Comparison of ENCODE assay signal across 8 cellular contexts in the genomic region with DNA sequence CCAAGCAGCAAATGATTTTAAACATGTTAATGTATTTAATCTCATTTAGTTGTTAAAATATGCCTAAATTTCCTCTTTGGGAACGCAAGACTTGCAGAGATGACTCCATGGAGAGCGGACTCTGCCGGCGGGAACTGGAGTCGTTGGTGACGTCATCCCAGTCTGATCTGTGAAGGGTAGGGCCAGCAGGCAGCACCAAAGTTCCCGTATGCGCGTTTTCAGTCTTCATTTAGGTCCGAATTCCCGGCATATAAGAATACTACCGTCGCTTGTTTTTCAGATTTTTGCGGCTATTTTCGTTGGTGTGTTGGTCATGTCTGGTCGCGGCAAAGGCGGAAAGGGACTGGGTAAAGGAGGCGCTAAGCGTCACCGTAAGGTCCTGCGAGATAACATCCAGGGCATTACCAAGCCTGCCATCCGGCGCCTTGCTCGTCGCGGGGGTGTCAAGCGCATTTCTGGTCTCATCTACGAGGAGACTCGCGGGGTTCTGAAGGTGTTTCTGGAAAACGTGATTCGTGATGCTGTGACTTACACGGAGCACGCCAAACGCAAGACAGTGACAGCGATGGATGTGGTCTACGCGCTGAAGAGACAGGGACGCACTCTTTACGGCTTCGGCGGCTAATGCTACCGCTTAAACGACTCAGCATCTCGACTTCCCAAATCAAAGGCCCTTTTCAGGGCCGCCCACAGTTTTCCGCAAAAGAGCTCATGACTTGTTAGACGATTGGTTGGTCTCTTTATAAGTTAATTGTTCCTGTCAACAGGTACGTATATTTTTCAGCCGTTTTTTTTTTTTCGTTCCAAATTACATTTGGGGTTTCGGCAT.
DNase-seq lines count a peak whose midpoint lies in the region; ATAC-seq and TF ChIP-seq lines count a peak whose summit lies in the region.

No MANE protein-coding gene starts in this region.

- H3K79me2 ChIP-seq in ACC112 (ENCODE audit: control insufficient read depth, insufficient read depth, low read length, unreplicated experiment) = no peaks in the 10 kb centered on the region

- no peaks in the 10 kb centered on the region for H3K36me3 ChIP-seq in ACC112 (ENCODE audit: insufficient read depth, low read length)

- ATAC-seq in GM18867 (IDR thresholded peaks at IDR 0.05; ENCODE audit: unreplicated experiment) (peak; percentile 54), HG03103 (IDR thresholded peaks at IDR 0.05; ENCODE audit: low read depth, unreplicated experiment) (peak; percentile 44), WTC11 (peak; percentile 58)
- ATAC-seq in central memory CD8-positive, alpha-beta T cell (replicated peaks; ENCODE audit: extremely low read depth, poor library complexity, severe bottlenecking) = peak; percentile 77

- H3K4me3 ChIP-seq in ACC112 (ENCODE audit: low read depth, low read length) = peak overlapping the region; percentile 89

- no peak overlapping the region for H3K27ac Mint-ChIP-seq in WTC11
- H3K27ac Mint-ChIP-seq in central memory CD8-positive, alpha-beta T cell (ENCODE audit: low read depth) = no peak overlapping the region

- TF ChIP-seq CTCF in WTC11 (IDR thresholded peaks at IDR 0.05) = no peak

- H3K4me1 ChIP-seq in ACC112 (ENCODE audit: control insufficient read depth, insufficient read depth, low read length, unreplicated experiment) = peaks cover 4% of the 10 kb centered on the region

- H3K27me3 ChIP-seq in ACC112 (ENCODE audit: insufficient read depth, low read length) = no peaks in the 10 kb centered on the region

- H3K9me3 Mint-ChIP-seq in WTC11 = no peaks in the 10 kb centered on the region
- no peaks in the 10 kb centered on the region for H3K9me3 Mint-ChIP-seq in central memory CD8-positive, alpha-beta T cell

- peaks cover 4% of the 10 kb centered on the region; the same call in 1 of the 2 replicates for H3K36me3 Mint-ChIP-seq in WTC11
- peaks cover 24% of the 10 kb centered on the region for H3K36me3 Mint-ChIP-seq in central memory CD8-positive, alpha-beta T cell (ENCODE audit: insufficient read depth)

- no peak overlapping the region for H3K4me3 Mint-ChIP-seq in WTC11
- H3K4me3 Mint-ChIP-seq in central memory CD8-positive, alpha-beta T cell = no peak overlapping the region

- CTCF ChIA-PET in WTC11 (lab: Charles Lee) = interaction anchor here (1.3 kb wide), 1 partner anchor 11 kb away, joined by 4 read pairs; no protein-coding TSS in a partner anchor

- no peaks in the 10 kb centered on the region for H3K27me3 Mint-ChIP-seq in WTC11 (ENCODE audit: low read depth)
- no peaks in the 10 kb centered on the region for H3K27me3 Mint-ChIP-seq in central memory CD8-positive, alpha-beta T cell

- H3K4me1 Mint-ChIP-seq in WTC11 = peaks cover 22% of the 10 kb centered on the region
- H3K4me1 Mint-ChIP-seq in central memory CD8-positive, alpha-beta T cell = peaks cover 6% of the 10 kb centered on the region

- H2AFZ ChIP-seq in ACC112 (ENCODE audit: low read length, unreplicated experiment) = peak overlapping the region; percentile 16

- DNase-seq in NCI-H2196 treated with DMSO at 0.1 percent for 48 hours (lab: John Stamatoyannopoulos, UW; ENCODE audit: unreplicated experiment) (peak; percentile 93), WTC11 (ENCODE audit: low spot score) (peak; percentile 90), islet precursor cell (peak; percentile 98)
- DNase-seq in central memory CD8-positive, alpha-beta T cell (ENCODE audit: low spot score in 2 of 2) = peak; percentile 72 to 84
- DNase-seq in stimulated activated CD4-positive, alpha-beta T cell treated with anti-CD3 and anti-CD28 coated beads, Interleukin-12 subunit alpha, Interleukin-12 subunit beta, amount 100 ng/mL, for 4 hours = peak; percentile 68

- POLR2A ChIA-PET in WTC11 (lab: Charles Lee) = interaction anchor here (0.5 to 7.7 kb wide), 23 partner anchors 8 to 1616 kb away, joined by 3 to 199 read pairs (median 9); a partner anchor contains a TSS

- peak overlapping the region; percentile 87 for H3K27ac ChIP-seq in ACC112 (ENCODE audit: low read depth, low read length)

TF ChIP-seq in WTC11, 78 proteins besides CTCF, POLR2A, EP300 and RAD21 (continues in another document):
- TF ChIP-seq, protein P1, sequence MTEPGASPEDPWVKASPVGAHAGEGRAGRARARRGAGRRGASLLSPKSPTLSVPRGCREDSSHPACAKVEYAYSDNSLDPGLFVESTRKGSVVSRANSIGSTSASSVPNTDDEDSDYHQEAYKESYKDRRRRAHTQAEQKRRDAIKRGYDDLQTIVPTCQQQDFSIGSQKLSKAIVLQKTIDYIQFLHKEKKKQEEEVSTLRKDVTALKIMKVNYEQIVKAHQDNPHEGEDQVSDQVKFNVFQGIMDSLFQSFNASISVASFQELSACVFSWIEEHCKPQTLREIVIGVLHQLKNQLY (CRISPR knock-in tag; IDR thresholded peaks at IDR 0.05) = no peak
- TF ChIP-seq RORB (CRISPR knock-in tag; IDR thresholded peaks at IDR 0.05) (no peak), JUN (CRISPR knock-in tag; IDR thresholded peaks at IDR 0.05) (no peak), ZNF232 (CRISPR knock-in tag; IDR thresholded peaks at IDR 0.05) (no peak), JAZF1 (CRISPR knock-in tag; IDR thresholded peaks at IDR 0.05) (no peak), ZNF263 (CRISPR knock-in tag; IDR thresholded peaks at IDR 0.05; ENCODE audit: low read depth) (no peak), NR1H2 (CRISPR knock-in tag; IDR thresholded peaks at IDR 0.05) (no peak)
- TF ChIP-seq, protein P2, sequence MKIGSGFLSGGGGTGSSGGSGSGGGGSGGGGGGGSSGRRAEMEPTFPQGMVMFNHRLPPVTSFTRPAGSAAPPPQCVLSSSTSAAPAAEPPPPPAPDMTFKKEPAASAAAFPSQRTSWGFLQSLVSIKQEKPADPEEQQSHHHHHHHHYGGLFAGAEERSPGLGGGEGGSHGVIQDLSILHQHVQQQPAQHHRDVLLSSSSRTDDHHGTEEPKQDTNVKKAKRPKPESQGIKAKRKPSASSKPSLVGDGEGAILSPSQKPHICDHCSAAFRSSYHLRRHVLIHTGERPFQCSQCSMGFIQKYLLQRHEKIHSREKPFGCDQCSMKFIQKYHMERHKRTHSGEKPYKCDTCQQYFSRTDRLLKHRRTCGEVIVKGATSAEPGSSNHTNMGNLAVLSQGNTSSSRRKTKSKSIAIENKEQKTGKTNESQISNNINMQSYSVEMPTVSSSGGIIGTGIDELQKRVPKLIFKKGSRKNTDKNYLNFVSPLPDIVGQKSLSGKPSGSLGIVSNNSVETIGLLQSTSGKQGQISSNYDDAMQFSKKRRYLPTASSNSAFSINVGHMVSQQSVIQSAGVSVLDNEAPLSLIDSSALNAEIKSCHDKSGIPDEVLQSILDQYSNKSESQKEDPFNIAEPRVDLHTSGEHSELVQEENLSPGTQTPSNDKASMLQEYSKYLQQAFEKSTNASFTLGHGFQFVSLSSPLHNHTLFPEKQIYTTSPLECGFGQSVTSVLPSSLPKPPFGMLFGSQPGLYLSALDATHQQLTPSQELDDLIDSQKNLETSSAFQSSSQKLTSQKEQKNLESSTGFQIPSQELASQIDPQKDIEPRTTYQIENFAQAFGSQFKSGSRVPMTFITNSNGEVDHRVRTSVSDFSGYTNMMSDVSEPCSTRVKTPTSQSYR (CRISPR knock-in tag; IDR thresholded peaks at IDR 0.05) = peak; percentile 83
- TF ChIP-seq, protein P3, sequence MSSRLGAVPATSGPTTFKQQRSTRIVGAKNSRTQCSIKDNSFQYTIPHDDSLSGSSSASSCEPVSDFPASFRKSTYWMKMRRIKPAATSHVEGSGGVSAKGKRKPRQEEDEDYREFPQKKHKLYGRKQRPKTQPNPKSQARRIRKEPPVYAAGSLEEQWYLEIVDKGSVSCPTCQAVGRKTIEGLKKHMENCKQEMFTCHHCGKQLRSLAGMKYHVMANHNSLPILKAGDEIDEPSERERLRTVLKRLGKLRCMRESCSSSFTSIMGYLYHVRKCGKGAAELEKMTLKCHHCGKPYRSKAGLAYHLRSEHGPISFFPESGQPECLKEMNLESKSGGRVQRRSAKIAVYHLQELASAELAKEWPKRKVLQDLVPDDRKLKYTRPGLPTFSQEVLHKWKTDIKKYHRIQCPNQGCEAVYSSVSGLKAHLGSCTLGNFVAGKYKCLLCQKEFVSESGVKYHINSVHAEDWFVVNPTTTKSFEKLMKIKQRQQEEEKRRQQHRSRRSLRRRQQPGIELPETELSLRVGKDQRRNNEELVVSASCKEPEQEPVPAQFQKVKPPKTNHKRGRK (CRISPR knock-in tag; IDR thresholded peaks at IDR 0.05; ENCODE audit: borderline replicate concordance) = no peak
- TF ChIP-seq, protein P4, sequence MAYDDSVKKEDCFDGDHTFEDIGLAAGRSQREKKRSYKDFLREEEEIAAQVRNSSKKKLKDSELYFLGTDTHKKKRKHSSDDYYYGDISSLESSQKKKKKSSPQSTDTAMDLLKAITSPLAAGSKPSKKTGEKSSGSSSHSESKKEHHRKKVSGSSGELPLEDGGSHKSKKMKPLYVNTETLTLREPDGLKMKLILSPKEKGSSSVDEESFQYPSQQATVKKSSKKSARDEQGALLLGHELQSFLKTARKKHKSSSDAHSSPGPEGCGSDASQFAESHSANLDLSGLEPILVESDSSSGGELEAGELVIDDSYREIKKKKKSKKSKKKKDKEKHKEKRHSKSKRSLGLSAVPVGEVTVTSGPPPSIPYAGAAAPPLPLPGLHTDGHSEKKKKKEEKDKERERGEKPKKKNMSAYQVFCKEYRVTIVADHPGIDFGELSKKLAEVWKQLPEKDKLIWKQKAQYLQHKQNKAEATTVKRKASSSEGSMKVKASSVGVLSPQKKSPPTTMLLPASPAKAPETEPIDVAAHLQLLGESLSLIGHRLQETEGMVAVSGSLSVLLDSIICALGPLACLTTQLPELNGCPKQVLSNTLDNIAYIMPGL (CRISPR knock-in tag; IDR thresholded peaks at IDR 0.05) = peak; percentile 77
- TF ChIP-seq, protein P5, sequence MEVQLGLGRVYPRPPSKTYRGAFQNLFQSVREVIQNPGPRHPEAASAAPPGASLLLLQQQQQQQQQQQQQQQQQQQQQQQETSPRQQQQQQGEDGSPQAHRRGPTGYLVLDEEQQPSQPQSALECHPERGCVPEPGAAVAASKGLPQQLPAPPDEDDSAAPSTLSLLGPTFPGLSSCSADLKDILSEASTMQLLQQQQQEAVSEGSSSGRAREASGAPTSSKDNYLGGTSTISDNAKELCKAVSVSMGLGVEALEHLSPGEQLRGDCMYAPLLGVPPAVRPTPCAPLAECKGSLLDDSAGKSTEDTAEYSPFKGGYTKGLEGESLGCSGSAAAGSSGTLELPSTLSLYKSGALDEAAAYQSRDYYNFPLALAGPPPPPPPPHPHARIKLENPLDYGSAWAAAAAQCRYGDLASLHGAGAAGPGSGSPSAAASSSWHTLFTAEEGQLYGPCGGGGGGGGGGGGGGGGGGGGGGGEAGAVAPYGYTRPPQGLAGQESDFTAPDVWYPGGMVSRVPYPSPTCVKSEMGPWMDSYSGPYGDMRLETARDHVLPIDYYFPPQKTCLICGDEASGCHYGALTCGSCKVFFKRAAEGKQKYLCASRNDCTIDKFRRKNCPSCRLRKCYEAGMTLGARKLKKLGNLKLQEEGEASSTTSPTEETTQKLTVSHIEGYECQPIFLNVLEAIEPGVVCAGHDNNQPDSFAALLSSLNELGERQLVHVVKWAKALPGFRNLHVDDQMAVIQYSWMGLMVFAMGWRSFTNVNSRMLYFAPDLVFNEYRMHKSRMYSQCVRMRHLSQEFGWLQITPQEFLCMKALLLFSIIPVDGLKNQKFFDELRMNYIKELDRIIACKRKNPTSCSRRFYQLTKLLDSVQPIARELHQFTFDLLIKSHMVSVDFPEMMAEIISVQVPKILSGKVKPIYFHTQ (CRISPR knock-in tag; IDR thresholded peaks at IDR 0.05) = peak; percentile 96

Comparison
In these comparisons a context has a peak if more than half of its experiments do, and no peak if none do; other contexts are left out.
1. Peak in every context shown above with its lines: DNase-seq, ATAC-seq, H3K4me3 ChIP-seq and H3K27ac ChIP-seq.